ENCODE assay signal across 8 cellular contexts in the genomic region with DNA sequence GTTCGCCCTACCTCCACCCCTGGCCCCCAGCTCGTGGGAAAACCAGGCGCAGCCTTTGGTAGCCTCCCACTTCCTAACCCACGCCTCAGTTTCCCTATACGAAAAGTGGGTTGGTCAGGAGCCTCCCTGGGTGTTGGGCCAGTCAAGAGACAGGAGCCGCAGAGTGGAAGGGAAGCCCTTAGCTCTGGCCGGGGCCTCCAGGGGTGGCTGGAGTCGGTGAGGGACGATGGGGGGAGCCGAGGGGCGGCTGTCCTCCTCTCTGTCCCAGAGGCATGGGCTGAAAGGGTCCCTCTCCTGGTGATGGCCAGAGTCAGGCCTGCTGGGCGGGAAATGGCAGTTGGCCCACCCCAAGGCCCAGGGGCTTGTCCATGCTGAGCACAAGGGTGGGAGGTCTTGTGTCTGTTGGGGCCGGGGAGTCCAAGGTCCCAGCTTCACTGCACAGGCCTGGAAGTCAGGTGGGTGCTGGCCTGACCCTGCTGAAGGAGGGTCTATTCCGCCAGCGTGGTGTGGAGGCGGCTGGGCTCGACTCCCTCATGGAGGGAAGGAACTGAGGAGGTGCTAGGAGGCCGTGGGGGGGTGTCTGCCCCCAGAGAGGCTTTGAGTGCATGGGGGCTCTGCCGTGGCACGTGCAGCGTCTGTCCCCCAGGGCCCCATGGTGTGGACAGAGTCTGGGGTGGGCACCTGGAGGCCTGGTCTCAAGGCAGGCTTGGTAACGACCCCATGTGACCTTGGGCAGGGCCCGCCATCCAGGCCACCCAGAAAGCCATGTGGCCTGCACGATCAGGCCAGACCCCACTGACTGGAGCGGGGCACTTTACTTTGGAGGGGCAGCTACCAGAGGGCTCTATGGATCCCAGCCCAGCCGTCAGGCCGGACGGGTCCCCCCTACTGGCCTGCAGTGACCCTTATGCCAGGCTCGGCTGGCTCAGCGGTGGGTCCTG. TPM values are rescaled to one million over a fixed set of nuclear protein-coding genes. Genes with fewer than 3 reads are reported as not detected.
A peak's percentile ranks its signal among the peaks of the same experiment; 100 is the strongest.
DNase-seq lines count a peak whose midpoint lies in the region; ATAC-seq and TF ChIP-seq lines count a peak whose summit lies in the region.

No MANE protein-coding gene starts in this region.

- no peaks in the 10 kb centered on the region for H4K20me1 ChIP-seq in SU-DHL-6 (ENCODE audit: low read depth, low read length)

- intact Hi-C loops in gastrocnemius medialis (cut with DNase I; ENCODE audit: low total_unique reads) = no loop called here

- no peak overlapping the region for H3K27ac ChIP-seq in SU-DHL-6 (ENCODE audit: low read depth, low read length)
- H3K27ac ChIP-seq in gastrocnemius medialis = peak overlapping the region; percentile 90 to 98 (median 93)

- no peaks in the 10 kb centered on the region for H3K79me2 ChIP-seq in SU-DHL-6 (ENCODE audit: insufficient read depth, low read length)

- H3K4me3 ChIP-seq in GM08714 (ENCODE audit: low read length) = peak overlapping the region; percentile 74; the same call in 1 of the 2 replicates
- H3K4me3 ChIP-seq in SU-DHL-6 (ENCODE audit: insufficient read depth, low read length, poor library complexity, severe bottlenecking) = no peak overlapping the region
- peak overlapping the region; percentile 76 to 78 for H3K4me3 ChIP-seq in foreskin fibroblast (ENCODE audit: low read depth in 1 of 2, low read length in 2 of 2)
- peak overlapping the region; percentile 66 to 76 (median 68) for H3K4me3 ChIP-seq in gastrocnemius medialis

- no peaks in the 10 kb centered on the region for H3F3A ChIP-seq in SU-DHL-6 (ENCODE audit: insufficient read depth)

- H3K9ac ChIP-seq in SU-DHL-6 (ENCODE audit: low read length) = no peak overlapping the region

- no peaks in the 10 kb centered on the region for H3K9me2 ChIP-seq in SU-DHL-6 (replicated peaks; ENCODE audit: insufficient read depth, low read length)

- H2AFZ ChIP-seq in SU-DHL-6 (ENCODE audit: low read depth, low read length, severe bottlenecking) = no peak overlapping the region

- DNase-seq in foreskin fibroblast (peak in 1 of 2 donors; percentile 41), gastrocnemius medialis (peak in 1 of 2 donors; percentile 39), NCI-H1092 treated with DMSO at 0.1 percent for 48 hours (lab: John Stamatoyannopoulos, UW) (no peak), GM20000 (ENCODE audit: low spot score) (no peak)
- no peak for DNase-seq in stimulated activated CD4-positive, alpha-beta T cell treated with anti-CD3 and anti-CD28 coated beads, Interleukin-4, amount 100 ng/mL, for 24 hours
- DNase-seq in stimulated activated CD4-positive, alpha-beta T cell treated with anti-CD3 and anti-CD28 coated beads, Interleukin-2, amount 100 ng/mL, for 24 hours = no peak

- ATAC-seq in gastrocnemius medialis = no peak

- H3K27me3 ChIP-seq in SU-DHL-6 (ENCODE audit: low read length) (no peaks in the 10 kb centered on the region), gastrocnemius medialis (no peaks in the 10 kb centered on the region)

- H3K9me3 ChIP-seq in SU-DHL-6 (ENCODE audit: insufficient read depth, low read length) = no peaks in the 10 kb centered on the region
- no peaks in the 10 kb centered on the region for H3K9me3 ChIP-seq in gastrocnemius medialis

- peaks cover 57 to 70% of the 10 kb centered on the region in 2 donors for H3K4me1 ChIP-seq in gastrocnemius medialis

- TF ChIP-seq POLR2A in gastrocnemius medialis (IDR thresholded peaks at IDR 0.05) = no peak

- in situ Hi-C loops in gastrocnemius medialis (cut with MboI; ENCODE audit: low sequenced_read_pairs in 4 of 4) = no loop called here

- H3K36me3 ChIP-seq in SU-DHL-6 (ENCODE audit: low read length) (no peaks in the 10 kb centered on the region), gastrocnemius medialis (no peaks in the 10 kb centered on the region)

- peak overlapping the region; percentile 24 for H3K4me2 ChIP-seq in SU-DHL-6 (ENCODE audit: low read depth, low read length, poor library complexity, severe bottlenecking)

- no peak for TF ChIP-seq CTCF in SU-DHL-6 (IDR thresholded peaks at IDR 0.05; ENCODE audit: insufficient read depth, low read length, poor library complexity, severe bottlenecking)
- TF ChIP-seq CTCF in foreskin fibroblast (IDR thresholded peaks at IDR 0.05; ENCODE audit: low read depth, low read length) = peak; percentile 6
- no peak for TF ChIP-seq CTCF in gastrocnemius medialis (IDR thresholded peaks at IDR 0.05 in 4 of 5, conservative IDR thresholded peaks at IDR 0.05 in 1 of 5)
- TF ChIP-seq CTCF in GM20000 (IDR thresholded peaks at IDR 0.05; ENCODE audit: extremely low read depth, missing control alignments) = no peak

RNA-seq across cellular contexts. Expression of gene SLC16A3, which starts 1.1 kb away (rescaled TPM):
- 100 to 1,000 TPM in 2 of 4 donors, 10 to 100 TPM in 2; 46.0 to 173 (median 126) TPM for total RNA-seq in gastrocnemius medialis

RNA-seq across cellular contexts. Expression of gene CCDC57, which starts 17.3 kb away (rescaled TPM):
- 10 to 100 TPM in 1 of 4 donors, 1 to 10 TPM in 3; 3.7 to 11.3 (median 5.1) TPM for total RNA-seq in gastrocnemius medialis

RNA-seq across cellular contexts. Expression of gene CSNK1D, which starts 43.5 kb away (rescaled TPM):
- total RNA-seq in gastrocnemius medialis = 10 to 100 TPM; 34.0 to 55.2 (median 47.3) TPM
